ENCODE assay signal across 9 cellular contexts in the genomic region with DNA sequence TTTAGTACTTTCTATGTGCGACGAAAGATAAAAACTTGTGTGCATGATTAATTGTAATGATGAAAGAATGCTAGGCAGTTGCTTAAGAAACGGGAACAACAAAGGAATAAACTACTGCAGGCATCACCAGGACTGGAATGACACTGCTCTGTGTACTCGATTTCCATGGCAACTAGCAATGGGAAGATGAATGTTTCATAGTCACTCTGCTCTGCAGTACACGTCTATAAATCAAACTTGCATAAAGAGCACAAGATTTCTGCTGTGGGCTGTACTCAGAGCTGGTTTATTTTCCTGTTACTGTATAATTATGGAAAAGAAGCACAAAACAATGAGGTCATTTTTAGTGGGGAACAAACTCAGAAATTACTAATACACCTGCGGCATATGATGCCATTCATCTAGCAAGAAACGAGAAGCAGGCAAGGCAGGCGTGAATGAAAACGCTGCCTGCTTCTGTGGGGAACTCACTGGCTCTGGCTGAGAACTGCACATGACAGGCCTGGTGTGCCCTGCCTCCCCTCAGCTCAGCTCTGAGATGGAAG. TPM values are rescaled to one million over a fixed set of nuclear protein-coding genes. Genes with fewer than 3 reads are reported as not detected.
DNase-seq lines count a peak whose midpoint lies in the region; ATAC-seq and TF ChIP-seq lines count a peak whose summit lies in the region.
"Had no signal": no experiment of that assay in that cellular context is flagged by ENCODE, and none has a peak within 500 bp of the region (broad histone marks: within the 10 kb centered on the region; RNA-seq: fewer than 3 reads in every experiment).

No MANE protein-coding gene starts in this region.

- WGBS in esophagus muscularis mucosa, result 8% methylated on average over 9 of the region's 9 CpGs
- 37 to 65% (median 62%) methylated on average over 9 of the region's 9 CpGs for WGBS in ovary, 3 donors

- H3K4me1 ChIP-seq in esophagus muscularis mucosa (peaks cover 0 to 44% (median 39%) of the 10 kb centered on the region in 4 donors), ovary (ENCODE audit: insufficient read depth) (peaks cover 6% of the 10 kb centered on the region)

- H3K4me3 ChIP-seq in esophagus muscularis mucosa (peak overlapping the region in 2 of 4 donors; percentile 4 to 7), ovary (no peak overlapping the region)
- H3K4me3 ChIP-seq: SK-N-MC had no signal

- H3K27ac ChIP-seq in esophagus muscularis mucosa (replicated peaks in 1 of 4) (peak overlapping the region; percentile 61 to 79 (median 67)), ovary (no peak overlapping the region)
- H3K27ac ChIP-seq: SK-N-MC had no signal

- TF ChIP-seq CTCF in esophagus muscularis mucosa (IDR thresholded peaks at IDR 0.05) (no peak), ovary (IDR thresholded peaks at IDR 0.05) (no peak)

- TF ChIP-seq POLR2A in esophagus muscularis mucosa (IDR thresholded peaks at IDR 0.05; ENCODE audit: low read depth) (no peak), ovary (IDR thresholded peaks at IDR 0.05) (no peak)

- intact Hi-C loops in esophagus muscularis mucosa (cut with DNase I) (loop anchor here (5.0 to 10.0 kb wide), 5 partner anchors 98 to 735 kb away; no protein-coding TSS in a partner anchor), ovary (cut with DNase I) (loop anchor here in 3 of 4 donors (5.0 to 10.0 kb wide), 3 partner anchors 668 to 880 kb away; no protein-coding TSS in a partner anchor)

- no peak for ATAC-seq in HG02623 (IDR thresholded peaks at IDR 0.05; ENCODE audit: unreplicated experiment)
- ATAC-seq in GM18873 (IDR thresholded peaks at IDR 0.05; ENCODE audit: low FRiP score, unreplicated experiment), result no peak

- H3K36me3 ChIP-seq in esophagus muscularis mucosa, result no peaks in the 10 kb centered on the region
- no peaks in the 10 kb centered on the region for H3K36me3 ChIP-seq in ovary

- TF ChIP-seq EP300 in esophagus muscularis mucosa (IDR thresholded peaks at IDR 0.05) (no peak), ovary (IDR thresholded peaks at IDR 0.05) (peak; percentile 60)

- H3K27me3 ChIP-seq in esophagus muscularis mucosa (no peaks in the 10 kb centered on the region), ovary (no peaks in the 10 kb centered on the region)

- DNase-seq in EH (ENCODE audit: low read depth), result peak; percentile 99
- DNase-seq in NOMO-1 treated with DMSO at 0.1 percent for 48 hours (lab: John Stamatoyannopoulos, UW; ENCODE audit: unreplicated experiment), result peak; percentile 64
- DNase-seq in esophagus muscularis mucosa (ENCODE audit: extremely low spot score), result no peak
- no peak for DNase-seq in ovary
- no peak for DNase-seq in HuH-7 (ENCODE audit: low spot score)
- no peak for DNase-seq in NCI-H82 treated with DMSO at 0.1 percent for 48 hours (lab: John Stamatoyannopoulos, UW; ENCODE audit: unreplicated experiment)

- H3K9me3 ChIP-seq in esophagus muscularis mucosa (no peaks in the 10 kb centered on the region), ovary (no peaks in the 10 kb centered on the region)

RNA-seq across cellular contexts. Expression of a gene that starts 41.8 kb away (rescaled TPM):
- total RNA-seq in esophagus muscularis mucosa (10 to 100 TPM in 1 of 4 donors, 1 to 10 TPM in 3; 3.1 to 15.0 (median 6.1) TPM), ovary (10 to 100 TPM in 1 of 7 donors, 1 to 10 TPM in 6; 1.9 to 11.5 (median 5.2) TPM)
- 10 to 100 TPM in 1 of 2 donors, 1 to 10 TPM in 1; 4.6 to 14.8 TPM for polyA plus RNA-seq in ovary

RNA-seq across cellular contexts. Expression of a gene that starts 43.0 kb away (rescaled TPM):
- 1 to 10 TPM; 7.5 to 9.7 (median 8.4) TPM for total RNA-seq in esophagus muscularis mucosa
- 10 to 100 TPM in 3 of 7 donors, 1 to 10 TPM in 4; 6.1 to 14.5 (median 9.9) TPM for total RNA-seq in ovary
- 10 to 100 TPM in 1 of 2 donors, 1 to 10 TPM in 1; 5.4 to 12.0 TPM for polyA plus RNA-seq in ovary

Comparison
In these comparisons a context has a peak if more than half of its experiments do, and no peak if none do; other contexts are left out.
1. DNase-seq: peak in EH (single experiment) and NOMO-1 treated with DMSO at 0.1 percent for 48 hours (single experiment); none in esophagus muscularis mucosa (single experiment), ovary (0 of 5), HuH-7 (single experiment) and NCI-H82 treated with DMSO at 0.1 percent for 48 hours (single experiment).
2. H3K27ac ChIP-seq: peak in esophagus muscularis mucosa (4 of 4); none in ovary (0 of 2).